Comparison of ENCODE assay signal across 8 cellular contexts in the genomic region with DNA sequence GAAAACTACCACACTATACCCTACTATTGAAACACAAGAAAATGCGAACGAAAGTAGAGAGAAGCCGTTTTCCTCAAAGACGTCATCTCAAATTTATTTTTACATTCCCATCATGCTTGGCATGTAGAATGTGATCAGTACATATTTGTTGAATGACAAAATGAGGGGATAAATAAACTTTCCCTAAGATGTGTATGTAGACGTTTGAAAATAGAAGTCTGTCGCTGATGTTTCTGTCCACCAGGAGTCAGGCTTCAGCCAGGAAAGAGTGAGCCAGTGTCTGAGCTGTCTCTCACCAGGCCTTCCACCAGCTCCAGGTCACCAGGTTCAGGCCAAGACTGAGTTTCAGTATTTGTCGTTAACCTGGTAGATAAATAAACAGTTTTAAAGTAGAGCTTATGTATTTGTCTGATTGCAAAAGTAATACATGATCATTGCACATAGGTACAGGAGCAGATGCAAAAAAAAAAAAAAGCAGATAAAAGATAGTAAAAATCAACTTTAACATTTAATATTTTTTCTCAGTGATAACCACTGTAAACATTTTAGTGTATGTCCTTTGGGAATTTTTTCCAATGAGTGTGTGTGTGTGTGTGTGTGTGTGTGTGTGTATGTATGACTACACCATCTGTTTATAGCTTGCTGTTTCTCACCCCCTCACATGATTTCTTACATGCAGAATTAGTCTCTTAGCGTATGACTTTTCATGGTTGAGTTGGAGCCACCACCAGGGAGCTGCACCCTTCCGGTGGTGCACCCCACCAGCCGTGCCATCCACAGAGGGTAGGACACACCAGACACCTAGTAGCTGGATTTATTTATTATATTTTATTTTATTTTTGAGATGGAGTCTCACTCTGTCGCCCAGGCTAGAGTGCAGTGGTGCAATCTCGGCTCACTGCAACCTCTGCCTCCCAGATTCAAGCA. TPM values are rescaled to one million over a fixed set of nuclear protein-coding genes. Genes with fewer than 3 reads are reported as not detected.
DNase-seq lines count a peak whose midpoint lies in the region; ATAC-seq and TF ChIP-seq lines count a peak whose summit lies in the region.

No MANE protein-coding gene starts in this region.

- H2AFZ ChIP-seq in MM.1S (ENCODE audit: low read length) (no peak overlapping the region), smooth muscle cell (ENCODE audit: low read depth) (no peak overlapping the region)

- H3K4me2 ChIP-seq in MM.1S (ENCODE audit: low read depth, low read length) (no peak overlapping the region), smooth muscle cell (no peak overlapping the region)

- DNase-seq in GM19238 (ENCODE audit: insufficient read length, low spot score) (peak; percentile 68), MM.1S (peak; percentile 65), T-cell (peak in 31 of 34 experiments; percentile 17 to 55 (median 40)), breast epithelium (ENCODE audit: low spot score in 2 of 2) (peak in 1 of 2 donors; percentile 57), iPS-NIHi7 (ENCODE audit: extremely low spot score) (peak; percentile 86), smooth muscle cell (lab: John Stamatoyannopoulos, UW; ENCODE audit: unreplicated experiment) (no peak)

- H3K27me3 ChIP-seq in MM.1S (replicated peaks; ENCODE audit: insufficient read depth, low read length) = no peaks in the 10 kb centered on the region
- H3K27me3 ChIP-seq in breast epithelium = no peaks in the 10 kb centered on the region
- no peaks in the 10 kb centered on the region for H3K27me3 ChIP-seq in smooth muscle cell (ENCODE audit: low read depth)

- intact Hi-C loops in breast epithelium (cut with DNase I; ENCODE audit: low total_unique reads) = no loop called here

- peak overlapping the region in 1 of 3 donors; percentile 10 for H3K4me3 Mint-ChIP-seq in T-cell

- no peak for TF ChIP-seq POLR2A in breast epithelium (IDR thresholded peaks at IDR 0.05)

- TF ChIP-seq CTCF in C4-2B (conservative IDR thresholded peaks at IDR 0.05) (peak; percentile 89), MM.1S (IDR thresholded peaks at IDR 0.05; ENCODE audit: low read length) (peak; percentile 77), breast epithelium (IDR thresholded peaks at IDR 0.05) (peak; percentile 18 to 81 (median 64)), smooth muscle cell (IDR thresholded peaks at IDR 0.05; ENCODE audit: borderline replicate concordance, insufficient read depth, poor library complexity, severe bottlenecking) (peak; percentile 71)

- H3K36me3 Mint-ChIP-seq in T-cell = peaks cover 16% of the 10 kb centered on the region

- no peaks in the 10 kb centered on the region for H4K20me1 ChIP-seq in MM.1S (ENCODE audit: insufficient read depth, low read length)
- H4K20me1 ChIP-seq in smooth muscle cell (ENCODE audit: low read depth) = peaks cover 9% of the 10 kb centered on the region

- no peaks in the 10 kb centered on the region for H3K9me3 Mint-ChIP-seq in T-cell

- no peaks in the 10 kb centered on the region for H3K79me2 ChIP-seq in MM.1S (ENCODE audit: low read length)
- H3K79me2 ChIP-seq in smooth muscle cell (ENCODE audit: low read depth) = peaks cover 2% of the 10 kb centered on the region

- CTCF ChIA-PET in T-cell (lab: Charles Lee) = interaction anchor here (0.5 to 1.9 kb wide), 32 partner anchors 9 to 285 kb away, joined by 3 to 19 read pairs (median 5); a partner anchor contains a TSS

- WGBS in smooth muscle cell (ENCODE audit: low lambda C conversion rate) = 71% methylated on average over 12 of the region's 12 CpGs

- no peaks in the 10 kb centered on the region for H3K9me3 ChIP-seq in MM.1S (replicated peaks; ENCODE audit: insufficient read depth, low read length)
- H3K9me3 ChIP-seq in breast epithelium = no peaks in the 10 kb centered on the region
- H3K9me3 ChIP-seq in smooth muscle cell (replicated peaks; ENCODE audit: low read depth) = no peaks in the 10 kb centered on the region

- POLR2A ChIA-PET in T-cell (lab: Charles Lee) = interaction anchor here (0.6 to 0.7 kb wide), 3 partner anchors 36 to 84 kb away, joined by 3 to 6 read pairs (median 5); no protein-coding TSS in a partner anchor

- H3K4me1 Mint-ChIP-seq in T-cell = peaks cover 25 to 40% (median 26%) of the 10 kb centered on the region in 3 donors

- H3K27ac ChIP-seq in C4-2B (no peak overlapping the region), MM.1S (ENCODE audit: low read length) (no peak overlapping the region), breast epithelium (peak overlapping the region; percentile 8 to 16), smooth muscle cell (ENCODE audit: low read depth) (peak overlapping the region; percentile 75)

- H3K9ac ChIP-seq in MM.1S (ENCODE audit: low read length) = no peak overlapping the region
- no peak overlapping the region for H3K9ac ChIP-seq in smooth muscle cell (ENCODE audit: low read depth)

- H3K4me1 ChIP-seq in MM.1S (ENCODE audit: low read length) (no peaks in the 10 kb centered on the region), breast epithelium (no peaks in the 10 kb centered on the region), smooth muscle cell (ENCODE audit: low read depth) (no peaks in the 10 kb centered on the region)

- ATAC-seq in T-cell (replicated peaks in 1 of 4) (peak; percentile 66 to 78 (median 72)), HG03095 (IDR thresholded peaks at IDR 0.05; ENCODE audit: unreplicated experiment) (no peak)

- H3K27me3 Mint-ChIP-seq in T-cell = no peaks in the 10 kb centered on the region

- H3K36me3 ChIP-seq in MM.1S (replicated peaks; ENCODE audit: insufficient read depth, low read length) (no peaks in the 10 kb centered on the region), breast epithelium (no peaks in the 10 kb centered on the region), smooth muscle cell (ENCODE audit: low read depth) (no peaks in the 10 kb centered on the region)

- H3K9me2 ChIP-seq in MM.1S (replicated peaks; ENCODE audit: insufficient read depth, low read length) = no peaks in the 10 kb centered on the region

- H3K4me3 ChIP-seq in MM.1S (ENCODE audit: low read length) (no peak overlapping the region), breast epithelium (no peak overlapping the region), smooth muscle cell (no peak overlapping the region)

- H3K27ac Mint-ChIP-seq in T-cell = peak overlapping the region; percentile 77 to 84

- H3F3A ChIP-seq in MM.1S (ENCODE audit: insufficient read depth, low read length) = no peaks in the 10 kb centered on the region
- H3F3A ChIP-seq in smooth muscle cell (ENCODE audit: low read depth) = peaks cover 16% of the 10 kb centered on the region

RNA-seq across cellular contexts. Expression of a gene that starts 26.2 kb away (rescaled TPM):
- total RNA-seq in T-cell (10 to 100 TPM; 30.1 to 46.1 (median 41.1) TPM), breast epithelium (10 to 100 TPM; 40.6 to 62.3 (median 59.3) TPM), smooth muscle cell (20.0 and 27.0 TPM in 2 replicates)
- 29.6 and 33.8 TPM in 2 replicates for polyA plus RNA-seq in smooth muscle cell

RNA-seq across cellular contexts. Expression of a gene that starts 40.7 kb away (rescaled TPM):
- total RNA-seq in T-cell (1 to 10 TPM in 3 of 5 donors, under 1 TPM in 2; 0.58 to 1.4 (median 1.0) TPM), breast epithelium (1 to 10 TPM; 1.3 to 1.9 (median 1.4) TPM), smooth muscle cell (0.90 and 0.99 TPM in 2 replicates)
- polyA plus RNA-seq in smooth muscle cell = 0.21 TPM in 1 of 2 replicates, not detected in the other

RNA-seq across cellular contexts. Expression of a gene that starts 50.3 kb away (rescaled TPM):
- 10 to 100 TPM; 40.3 to 60.9 (median 50.7) TPM for total RNA-seq in T-cell
- total RNA-seq in breast epithelium = 10 to 100 TPM; 35.1 to 53.6 (median 51.8) TPM
- total RNA-seq in smooth muscle cell = 10.5 and 14.8 TPM in 2 replicates
- polyA plus RNA-seq in smooth muscle cell = 17.7 and 21.9 TPM in 2 replicates

Comparison
In these comparisons a context has a peak if more than half of its experiments do, and no peak if none do; other contexts are left out.
1. H3K27ac ChIP-seq: peak in breast epithelium (2 of 2) and smooth muscle cell (single experiment); none in C4-2B (single experiment) and MM.1S (single experiment).
2. Peak in every context shown above with its lines, with median percentiles within 50 percentile points of each other: CTCF ChIP-seq.